In genomic region chr2:18741888-18742287, GRCh38 we compare ENCODE assay signal across 21 cellular contexts.
DNase-seq lines count a peak whose midpoint lies in the region; ATAC-seq, FAIRE-seq and TF ChIP-seq lines count a peak whose summit lies in the region.
"Had no signal": no experiment of that assay in that cellular context is flagged by ENCODE, and none has a peak within 500 bp of the region (broad histone marks: within the 10 kb centered on the region; RNA-seq: fewer than 3 reads in every experiment).

No MANE protein-coding gene starts in this region.

- no peak for FAIRE-seq in GM12891 (lab: Jason Lieb, UNC)
- FAIRE-seq: K562 had no signal

- CTCF ChIA-PET in WTC11 (lab: Charles Lee), result interaction anchor here (1.4 to 2.2 kb wide), 4 partner anchors 52 to 617 kb away, joined by 3 to 27 read pairs (median 10); partner anchors contain the start of gene OSR1

- H3K27me3 Mint-ChIP-seq in WTC11 (ENCODE audit: low read depth), result no peaks in the 10 kb centered on the region
- H3K27me3 Mint-ChIP-seq in HFFc6 (ENCODE audit: insufficient read depth), result no peaks in the 10 kb centered on the region; the same call in none of the 2 replicates

- no peaks in the 10 kb centered on the region for H3K9me2 ChIP-seq in hepatocyte (replicated peaks; ENCODE audit: insufficient read depth)

- no peak overlapping the region for H3K27ac Mint-ChIP-seq in WTC11
- H3K27ac Mint-ChIP-seq in HFFc6, result no peak overlapping the region

- H3K4me1 Mint-ChIP-seq in WTC11 (peaks cover 4% of the 10 kb centered on the region), HFFc6 (ENCODE audit: low read depth) (peaks cover 7% of the 10 kb centered on the region; the same call in 1 of the 2 replicates)

- DNase-seq in WTC11 (ENCODE audit: low spot score), result no peak
- DNase-seq in fibroblast of villous mesenchyme (ENCODE audit: low read depth), result peak; percentile 97
- DNase-seq in hepatocyte (ENCODE audit: low spot score), result peak; percentile 40
- no peak for DNase-seq in sciatic nerve (ENCODE audit: low spot score)
- no peak for DNase-seq in GM12891 (ENCODE audit: insufficient read length, low spot score)
- DNase-seq in HFFc6, result no peak
- no peak for DNase-seq in stimulated activated CD4-positive, alpha-beta T cell treated with anti-CD3 and anti-CD28 coated beads, Interleukin-4, amount 100 ng/mL, for 24 hours
- DNase-seq: Caco-2, GM23248, MV-4-11, NCI-H1417 treated with DMSO at 0.1 percent for 48 hours, NCI-H2029, NCI-H2171, NCI-H748 treated with DMSO at 0.1 percent for 48 hours, RPMI8226, SJCRH30 had no signal

- no peak overlapping the region for H3K27ac ChIP-seq in hepatocyte
- H3K27ac ChIP-seq: C4-2B, GM23248, HL-60, SJCRH30 had no signal

- intact Hi-C loops in sciatic nerve (cut with DNase I), result loop anchor here (10.0 kb wide), 1 partner anchor 1123 kb away; no protein-coding TSS in a partner anchor

- TF ChIP-seq CTCF in WTC11 (IDR thresholded peaks at IDR 0.05), result no peak
- no peak for TF ChIP-seq CTCF in fibroblast of villous mesenchyme (IDR thresholded peaks at IDR 0.05; ENCODE audit: insufficient read depth, low read depth, low read length)
- TF ChIP-seq CTCF in hepatocyte (IDR thresholded peaks at IDR 0.05; ENCODE audit: poor library complexity), result no peak
- no peak for TF ChIP-seq CTCF in HFFc6 (IDR thresholded peaks at IDR 0.05)

- H3K79me2 ChIP-seq in hepatocyte, result no peaks in the 10 kb centered on the region

- no peaks in the 10 kb centered on the region for H3K4me1 ChIP-seq in hepatocyte (ENCODE audit: insufficient read depth)
- H3K4me1 ChIP-seq: Caco-2, SJCRH30 had no signal

- TF ChIP-seq POLR2A in GM12891 (IDR thresholded peaks at IDR 0.05; ENCODE audit: low read depth, low read length), result no peak

- H3K4me3 ChIP-seq in fibroblast of villous mesenchyme (ENCODE audit: low read depth, low read length), result no peak overlapping the region
- no peak overlapping the region for H3K4me3 ChIP-seq in hepatocyte
- H3K4me3 ChIP-seq: GM23248, K562, SJCRH30 had no signal

- H3K9me3 Mint-ChIP-seq in WTC11 (no peaks in the 10 kb centered on the region), HFFc6 (no peaks in the 10 kb centered on the region)

- no peak overlapping the region for H3K4me3 Mint-ChIP-seq in WTC11
- no peak overlapping the region for H3K4me3 Mint-ChIP-seq in HFFc6

- H3K36me3 Mint-ChIP-seq in WTC11 (no peaks in the 10 kb centered on the region), HFFc6 (ENCODE audit: low read depth) (no peaks in the 10 kb centered on the region)

- H2AFZ ChIP-seq in hepatocyte, result no peak overlapping the region
- H2AFZ ChIP-seq: GM23248 had no signal

- no peaks in the 10 kb centered on the region for H3K9me3 ChIP-seq in hepatocyte (ENCODE audit: low read depth)
- H3K9me3 ChIP-seq: Caco-2, SJCRH30 had no signal

- WGBS in hepatocyte (ENCODE audit: low lambda C conversion rate, missing lambda C conversion rate), result 52% methylated on average over 7 of the region's 7 CpGs

- no peaks in the 10 kb centered on the region for H4K20me1 ChIP-seq in hepatocyte (ENCODE audit: insufficient read depth, poor library complexity, severe bottlenecking)

- POLR2A ChIA-PET in WTC11 (lab: Charles Lee), result no interaction called here

- ATAC-seq in WTC11 (peak; percentile 58), sciatic nerve (peak; percentile 32), GM18873 (IDR thresholded peaks at IDR 0.05; ENCODE audit: low FRiP score, unreplicated experiment) (no peak)
- ATAC-seq: HCT116, K562 had no signal

- no peak overlapping the region for H3K4me2 ChIP-seq in hepatocyte

- H3K27me3 ChIP-seq in hepatocyte, result no peaks in the 10 kb centered on the region

- no peaks in the 10 kb centered on the region for H3K36me3 ChIP-seq in hepatocyte (replicated peaks; ENCODE audit: insufficient read depth, low read depth)
- H3K36me3 ChIP-seq: SJCRH30 had no signal

TF ChIP-seq in WTC11, 78 proteins besides CTCF, POLR2A, EP300 and RAD21:
- TF ChIP-seq FOXJ3 (CRISPR knock-in tag; IDR thresholded peaks at IDR 0.05; ENCODE audit: borderline replicate concordance), result no peak
- TF ChIP-seq SP1 (CRISPR knock-in tag; conservative IDR thresholded peaks at IDR 0.05), result no peak
- TF ChIP-seq HMGA2 (CRISPR knock-in tag; IDR thresholded peaks at IDR 0.05), result no peak
- TF ChIP-seq SMAD3 (CRISPR knock-in tag; IDR thresholded peaks at IDR 0.05; ENCODE audit: borderline replicate concordance), result no peak
- TF ChIP-seq, protein P1, sequence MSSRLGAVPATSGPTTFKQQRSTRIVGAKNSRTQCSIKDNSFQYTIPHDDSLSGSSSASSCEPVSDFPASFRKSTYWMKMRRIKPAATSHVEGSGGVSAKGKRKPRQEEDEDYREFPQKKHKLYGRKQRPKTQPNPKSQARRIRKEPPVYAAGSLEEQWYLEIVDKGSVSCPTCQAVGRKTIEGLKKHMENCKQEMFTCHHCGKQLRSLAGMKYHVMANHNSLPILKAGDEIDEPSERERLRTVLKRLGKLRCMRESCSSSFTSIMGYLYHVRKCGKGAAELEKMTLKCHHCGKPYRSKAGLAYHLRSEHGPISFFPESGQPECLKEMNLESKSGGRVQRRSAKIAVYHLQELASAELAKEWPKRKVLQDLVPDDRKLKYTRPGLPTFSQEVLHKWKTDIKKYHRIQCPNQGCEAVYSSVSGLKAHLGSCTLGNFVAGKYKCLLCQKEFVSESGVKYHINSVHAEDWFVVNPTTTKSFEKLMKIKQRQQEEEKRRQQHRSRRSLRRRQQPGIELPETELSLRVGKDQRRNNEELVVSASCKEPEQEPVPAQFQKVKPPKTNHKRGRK (CRISPR knock-in tag; IDR thresholded peaks at IDR 0.05; ENCODE audit: borderline replicate concordance), result no peak
- no peak for TF ChIP-seq ETV6 (CRISPR knock-in tag; IDR thresholded peaks at IDR 0.05)
- no peak for TF ChIP-seq E2F1 (CRISPR knock-in tag; IDR thresholded peaks at IDR 0.05)
TF ChIP-seq in WTC11: peak in this region for 0.

TF ChIP-seq in GM12891, 5 proteins besides CTCF, POLR2A, EP300 and RAD21:
- no peak for TF ChIP-seq POLR2AphosphoS5 (IDR thresholded peaks at IDR 0.05; ENCODE audit: low read depth, low read length)

Comparison
In these comparisons a context has a peak if more than half of its experiments do, and no peak if none do; other contexts are left out.
1. DNase-seq: peak in fibroblast of villous mesenchyme (single experiment) and hepatocyte (single experiment); none in WTC11 (single experiment), sciatic nerve (single experiment), GM12891 (single experiment), HFFc6 (single experiment) and stimulated activated CD4-positive, alpha-beta T cell treated with anti-CD3 and anti-CD28 coated beads, Interleukin-4, amount 100 ng/mL, for 24 hours (single experiment).